In genomic region chr5:93883459-93883858, GRCh38 we compare ENCODE assay signal across 18 cellular contexts.
DNase-seq lines count a peak whose midpoint lies in the region; ATAC-seq and TF ChIP-seq lines count a peak whose summit lies in the region.
"Had no signal": no experiment of that assay in that cellular context is flagged by ENCODE, and none has a peak within 500 bp of the region (broad histone marks: within the 10 kb centered on the region; RNA-seq: fewer than 3 reads in every experiment).

No MANE protein-coding gene starts in this region.

- POLR2A ChIA-PET in PC-3 (lab: Charles Lee; ENCODE audit: unreplicated experiment) = interaction anchor here (0.6 kb wide), 1 partner anchor 731 kb away, joined by 3 read pairs; no protein-coding TSS in a partner anchor

- H3K4me1 ChIP-seq in DOHH2 (ENCODE audit: control insufficient read depth, low read length) (peaks cover 14% of the 10 kb centered on the region), Loucy (ENCODE audit: insufficient read depth, low read length, poor library complexity, severe bottlenecking) (peaks cover 4% of the 10 kb centered on the region), PC-3 (ENCODE audit: insufficient read depth, low read length) (peaks cover 19% of the 10 kb centered on the region)

- H3K9me3 ChIP-seq in DOHH2 (ENCODE audit: control insufficient read depth, insufficient read depth, low read length) (no peaks in the 10 kb centered on the region), Loucy (ENCODE audit: insufficient read depth, low read depth, low read length) (no peaks in the 10 kb centered on the region), PC-3 (ENCODE audit: low read length) (no peaks in the 10 kb centered on the region)

- H3K27me3 ChIP-seq in DOHH2 (ENCODE audit: control insufficient read depth, low read length) = no peaks in the 10 kb centered on the region
- no peaks in the 10 kb centered on the region for H3K27me3 ChIP-seq in Loucy (ENCODE audit: insufficient read depth, low read length, poor library complexity, severe bottlenecking)
- H3K27me3 ChIP-seq in PC-3 (ENCODE audit: low read length) = no peaks in the 10 kb centered on the region

- H3K4me3 Mint-ChIP-seq in activated T-cell treated with anti-CD3 and anti-CD28 coated beads, Interleukin-2, amount 50 U/mL, for 72 hours = no peak overlapping the region
- H3K4me3 Mint-ChIP-seq: IgD-negative memory B cell had no signal

- H3F3A ChIP-seq in DOHH2 (ENCODE audit: control insufficient read depth, insufficient read depth) (no peaks in the 10 kb centered on the region), Loucy (ENCODE audit: low read depth) (no peaks in the 10 kb centered on the region), PC-3 (ENCODE audit: low read length, unreplicated experiment) (no peaks in the 10 kb centered on the region)

- H3K27ac ChIP-seq in DOHH2 (ENCODE audit: low read depth, low read length) = peak overlapping the region; percentile 26; the same call in 1 of the 2 replicates
- no peak overlapping the region for H3K27ac ChIP-seq in PC-3 (ENCODE audit: low read length)
- H3K27ac ChIP-seq: C4-2B, GM23248 had no signal

- H3K79me2 ChIP-seq in DOHH2 (ENCODE audit: control insufficient read depth, low read length) (no peaks in the 10 kb centered on the region), Loucy (ENCODE audit: insufficient read depth, low read length) (no peaks in the 10 kb centered on the region), PC-3 (ENCODE audit: low read length) (no peaks in the 10 kb centered on the region)

- H3K36me3 ChIP-seq in DOHH2 (ENCODE audit: control insufficient read depth, low read length) (no peaks in the 10 kb centered on the region), Loucy (ENCODE audit: insufficient read depth, low read length) (no peaks in the 10 kb centered on the region), PC-3 (ENCODE audit: low read depth, low read length) (no peaks in the 10 kb centered on the region)

- no peak overlapping the region for H2AFZ ChIP-seq in Loucy (ENCODE audit: low read length)
- no peak overlapping the region for H2AFZ ChIP-seq in PC-3 (ENCODE audit: low read length)
- H2AFZ ChIP-seq: GM23248 had no signal

- H3K4me2 ChIP-seq in DOHH2 (ENCODE audit: low read length) (peak overlapping the region; percentile 51), Loucy (ENCODE audit: low read depth, low read length, poor library complexity, severe bottlenecking) (peak overlapping the region; percentile 9), PC-3 (ENCODE audit: low read length) (peak overlapping the region; percentile 21)

- BruUV-seq in PC-3 (replicated peaks; lab: Mats Ljungman, UMichigan) = no TSS peak

- CTCF ChIA-PET in PC-3 (lab: Charles Lee) = interaction anchor here (1.2 kb wide), 1 partner anchor 52 kb away, joined by 4 read pairs; no protein-coding TSS in a partner anchor

- DNase-seq in PC-3 = peak; percentile 13
- peak; percentile 15 for DNase-seq in foreskin melanocyte
- no peak for DNase-seq in activated T-cell treated with anti-CD3 and anti-CD28 coated beads, Interleukin-2, amount 50 U/mL, for 72 hours
- DNase-seq: GM23248, NCI-H1105 treated with DMSO at 0.1 percent for 48 hours, NCI-H2029, NCI-H2171 treated with DMSO at 0.1 percent for 48 hours, NCI-H526 treated with DMSO at 0.1 percent for 48 hours, RPMI8226 had no signal

- no peak overlapping the region for H3K27ac Mint-ChIP-seq in activated T-cell treated with anti-CD3 and anti-CD28 coated beads, Interleukin-2, amount 50 U/mL, for 72 hours
- H3K27ac Mint-ChIP-seq: IgD-negative memory B cell had no signal

- H3K4me1 Mint-ChIP-seq in activated T-cell treated with anti-CD3 and anti-CD28 coated beads, Interleukin-2, amount 50 U/mL, for 72 hours (ENCODE audit: low read depth) = peaks cover 7% of the 10 kb centered on the region

- no peaks in the 10 kb centered on the region for H3K27me3 Mint-ChIP-seq in activated T-cell treated with anti-CD3 and anti-CD28 coated beads, Interleukin-2, amount 50 U/mL, for 72 hours (ENCODE audit: low read depth)
- H3K27me3 Mint-ChIP-seq: IgD-negative memory B cell had no signal

- ATAC-seq in PC-3 = peak; percentile 57
- ATAC-seq in GM19395 (IDR thresholded peaks at IDR 0.05; ENCODE audit: unreplicated experiment) = no peak
- no peak for ATAC-seq in activated T-cell treated with anti-CD3 and anti-CD28 coated beads, Interleukin-2, amount 50 U/mL, for 72 hours (replicated peaks in 1 of 2)
- ATAC-seq in activated CD4-positive, CD25-positive, alpha-beta regulatory T cell treated with anti-CD3 and anti-CD28 coated beads, Interleukin-2, amount 50 U/mL, for 24 hours = no peak
- no peak for ATAC-seq in GM18909 (IDR thresholded peaks at IDR 0.05; ENCODE audit: poor library complexity, unreplicated experiment)
- ATAC-seq: GM12878, HCT116 had no signal

- peaks cover 0 to 2% of the 10 kb centered on the region in 2 donors for H3K36me3 Mint-ChIP-seq in activated T-cell treated with anti-CD3 and anti-CD28 coated beads, Interleukin-2, amount 50 U/mL, for 72 hours (ENCODE audit: insufficient read depth in 2 of 2)

- no peaks in the 10 kb centered on the region for H3K9me3 Mint-ChIP-seq in activated T-cell treated with anti-CD3 and anti-CD28 coated beads, Interleukin-2, amount 50 U/mL, for 72 hours
- H3K9me3 Mint-ChIP-seq: IgD-negative memory B cell had no signal

- no peaks in the 10 kb centered on the region for H4K20me1 ChIP-seq in DOHH2 (ENCODE audit: control insufficient read depth, insufficient read depth, low read depth, low read length)
- no peaks in the 10 kb centered on the region for H4K20me1 ChIP-seq in Loucy (ENCODE audit: insufficient read depth, low read length, poor library complexity, severe bottlenecking)
- no peaks in the 10 kb centered on the region for H4K20me1 ChIP-seq in PC-3 (ENCODE audit: low read length)

- peak overlapping the region; percentile 29 for H3K4me3 ChIP-seq in DOHH2 (ENCODE audit: low read length)
- H3K4me3 ChIP-seq in Loucy (ENCODE audit: low read length, poor library complexity, severe bottlenecking) = no peak overlapping the region
- no peak overlapping the region for H3K4me3 ChIP-seq in PC-3 (ENCODE audit: low read length)
- H3K4me3 ChIP-seq: GM12878, GM23248 had no signal

- H3K9me2 ChIP-seq in DOHH2 (replicated peaks; ENCODE audit: control insufficient read depth, low read length) (no peaks in the 10 kb centered on the region), Loucy (replicated peaks; ENCODE audit: low read depth, low read length) (no peaks in the 10 kb centered on the region), PC-3 (replicated peaks; ENCODE audit: low read length) (no peaks in the 10 kb centered on the region)

- TF ChIP-seq CTCF in DOHH2 (IDR thresholded peaks at IDR 0.05; ENCODE audit: low read depth, low read length, poor library complexity, severe bottlenecking) (no peak), Loucy (conservative IDR thresholded peaks at IDR 0.05; ENCODE audit: low read length) (no peak), PC-3 (conservative IDR thresholded peaks at IDR 0.05; ENCODE audit: low read depth, low read length) (no peak)

- intact Hi-C loops in PC-3 (cut with micrococcal nuclease) = no loop called here

- H3K9ac ChIP-seq in Loucy (ENCODE audit: low read depth, low read length, poor library complexity, severe bottlenecking) (no peak overlapping the region), PC-3 (ENCODE audit: low read length) (no peak overlapping the region)
- H3K9ac ChIP-seq: GM23248 had no signal

Comparison
In these comparisons a context has a peak if more than half of its experiments do, and no peak if none do; other contexts are left out.
1. DNase-seq: peak in PC-3 (single experiment) and foreskin melanocyte (single experiment); none in activated T-cell treated with anti-CD3 and anti-CD28 coated beads, Interleukin-2, amount 50 U/mL, for 72 hours (0 of 2).
2. Peak in every context shown above with its lines, with median percentiles within 50 percentile points of each other: H3K4me2 ChIP-seq.